8 cellular contexts compared by ENCODE assay signal in genomic region chr19:11737964-11738745, GRCh38. TPM values are rescaled to one million over a fixed set of nuclear protein-coding genes. Genes with fewer than 3 reads are reported as not detected.
DNase-seq lines count a peak whose midpoint lies in the region; ATAC-seq and TF ChIP-seq lines count a peak whose summit lies in the region.

No MANE protein-coding gene starts in this region.

- H3K36me3 Mint-ChIP-seq in HFFc6 (ENCODE audit: low read depth), result peaks cover 5% of the 10 kb centered on the region
- H3K36me3 Mint-ChIP-seq in activated CD8-positive, alpha-beta memory T cell treated with anti-CD3 and anti-CD28 coated beads, Interleukin-2, amount 10 ng/mL, durations not matched to agents 7 days and 5 days, result peaks cover 15% of the 10 kb centered on the region

- H3K27ac Mint-ChIP-seq in HFFc6, result peak overlapping the region; percentile 96
- peak overlapping the region; percentile 94 for H3K27ac Mint-ChIP-seq in activated CD8-positive, alpha-beta memory T cell treated with anti-CD3 and anti-CD28 coated beads, Interleukin-2, amount 10 ng/mL, durations not matched to agents 7 days and 5 days

- H3K9me3 Mint-ChIP-seq in HFFc6, result no peaks in the 10 kb centered on the region
- H3K9me3 Mint-ChIP-seq in activated CD8-positive, alpha-beta memory T cell treated with anti-CD3 and anti-CD28 coated beads, Interleukin-2, amount 10 ng/mL, durations not matched to agents 7 days and 5 days (ENCODE audit: low read depth), result peaks cover 2% of the 10 kb centered on the region

- peak; percentile 56 for ATAC-seq in activated CD8-positive, alpha-beta memory T cell treated with anti-CD3 and anti-CD28 coated beads, Interleukin-2, amount 10 ng/mL, durations not matched to agents 7 days and 5 days

- H3K4me1 Mint-ChIP-seq in HFFc6 (ENCODE audit: low read depth), result peaks cover 35% of the 10 kb centered on the region
- H3K4me1 Mint-ChIP-seq in activated CD8-positive, alpha-beta memory T cell treated with anti-CD3 and anti-CD28 coated beads, Interleukin-2, amount 10 ng/mL, durations not matched to agents 7 days and 5 days, result peaks cover 21% of the 10 kb centered on the region

- peaks cover 4% of the 10 kb centered on the region for H3K27me3 Mint-ChIP-seq in HFFc6 (ENCODE audit: insufficient read depth)
- H3K27me3 Mint-ChIP-seq in activated CD8-positive, alpha-beta memory T cell treated with anti-CD3 and anti-CD28 coated beads, Interleukin-2, amount 10 ng/mL, durations not matched to agents 7 days and 5 days, result peaks cover 3% of the 10 kb centered on the region

- H3K9ac ChIP-seq in muscle layer of colon (ENCODE audit: low read length), result peak overlapping the region; percentile 6

- no peaks in the 10 kb centered on the region for H3K27me3 ChIP-seq in esophagus (ENCODE audit: control insufficient read depth in 1 of 2, insufficient read depth in 2 of 2, low read length in 2 of 2)
- no peaks in the 10 kb centered on the region for H3K27me3 ChIP-seq in muscle layer of colon (ENCODE audit: control insufficient read depth in 1 of 2, insufficient read depth in 2 of 2, low read length in 2 of 2)

- H3K27ac ChIP-seq in esophagus (ENCODE audit: low read depth in 2 of 2, low read length in 1 of 2), result peak overlapping the region; percentile 92 to 97
- peak overlapping the region; percentile 74 for H3K27ac ChIP-seq in muscle layer of colon (ENCODE audit: low read depth, low read length)

- peak; percentile 2 to 77 (median 75) for DNase-seq in NCI-H1417 (lab: John Stamatoyannopoulos, UW)
- DNase-seq in NCI-H1417 treated with DMSO at 0.1 percent for 48 hours (lab: John Stamatoyannopoulos, UW), result no peak
- DNase-seq in HFFc6, result peak; percentile 12
- peak; percentile 60 for DNase-seq in NCI-H146 (lab: John Stamatoyannopoulos, UW)
- DNase-seq in activated CD8-positive, alpha-beta memory T cell treated with anti-CD3 and anti-CD28 coated beads, Interleukin-2, amount 10 ng/mL, durations not matched to agents 7 days and 5 days, result peak; percentile 69
- peak; percentile 6 for DNase-seq in superior temporal gyrus (ENCODE audit: extremely low spot score)

- no peaks in the 10 kb centered on the region for H3K36me3 ChIP-seq in esophagus (ENCODE audit: control insufficient read depth in 2 of 2, insufficient read depth in 2 of 2, low read length in 1 of 2)
- H3K36me3 ChIP-seq in muscle layer of colon (ENCODE audit: insufficient read depth, low read length), result no peaks in the 10 kb centered on the region

- H3K4me1 ChIP-seq in esophagus (ENCODE audit: control insufficient read depth in 2 of 2, insufficient read depth in 2 of 2, low read length in 1 of 2), result peaks cover 2% of the 10 kb centered on the region in 2 donors
- peaks cover 7% of the 10 kb centered on the region for H3K4me1 ChIP-seq in muscle layer of colon (ENCODE audit: insufficient read depth, low read length)

- peak; percentile 37; the same call in 1 of the 2 replicates for TF ChIP-seq CTCF in HFFc6 (IDR thresholded peaks at IDR 0.05)

- H3K9me3 ChIP-seq in esophagus (ENCODE audit: control insufficient read depth in 2 of 2, insufficient read depth in 1 of 2, low read depth in 1 of 2, low read length in 1 of 2) (no peaks in the 10 kb centered on the region), muscle layer of colon (ENCODE audit: low read length) (no peaks in the 10 kb centered on the region)

- H3K4me3 ChIP-seq in esophagus (ENCODE audit: low read depth in 1 of 2, low read length in 2 of 2), result peak overlapping the region; percentile 67 to 98
- peak overlapping the region; percentile 80 to 84 for H3K4me3 ChIP-seq in muscle layer of colon (ENCODE audit: low read depth in 1 of 2, low read length in 2 of 2)

- H3K4me3 Mint-ChIP-seq in HFFc6, result peak overlapping the region; percentile 99
- H3K4me3 Mint-ChIP-seq in activated CD8-positive, alpha-beta memory T cell treated with anti-CD3 and anti-CD28 coated beads, Interleukin-2, amount 10 ng/mL, durations not matched to agents 7 days and 5 days, result peak overlapping the region; percentile 94

- WGBS in esophagus, 2 donors, result 1% methylated on average over 50 to 52 of the region's 52 CpGs

- CTCF ChIA-PET in activated CD8-positive, alpha-beta memory T cell treated with anti-CD3 and anti-CD28 coated beads, Interleukin-2, amount 10 ng/mL, durations not matched to agents 7 days and 5 days (lab: Charles Lee), result interaction anchor here (1.0 kb wide), 1 partner anchor 38 kb away, joined by 4 read pairs; no protein-coding TSS in a partner anchor

RNA-seq across cellular contexts. Expression of gene ZNF823, which starts 0.6 kb away (rescaled TPM):
- total RNA-seq in HFFc6 (2021; fragmentation: NEBNext Ultra II Directional; extraction: Animal tissue kit (Norgen Biotek cat#: 25700)), result 1 to 10 TPM; 3.4 to 4.7 (median 4.1) TPM
- 1 to 10 TPM; 6.3 to 6.4 TPM for total RNA-seq in activated CD8-positive, alpha-beta memory T cell treated with anti-CD3 and anti-CD28 coated beads, Interleukin-2, amount 10 ng/mL, durations not matched to agents 7 days and 5 days
- 1 to 10 TPM; 6.6 to 9.5 TPM for polyA plus RNA-seq in esophagus

RNA-seq across cellular contexts. Expression of gene ZNF441, which starts 28.6 kb away (rescaled TPM):
- 1 to 10 TPM; 4.0 to 5.4 (median 4.7) TPM for total RNA-seq in HFFc6 (2021; fragmentation: NEBNext Ultra II Directional; extraction: Animal tissue kit (Norgen Biotek cat#: 25700))
- 1 to 10 TPM; 6.7 to 9.4 TPM for total RNA-seq in activated CD8-positive, alpha-beta memory T cell treated with anti-CD3 and anti-CD28 coated beads, Interleukin-2, amount 10 ng/mL, durations not matched to agents 7 days and 5 days
- polyA plus RNA-seq in esophagus, result 1 to 10 TPM; 1.6 to 2.2 TPM
